ENCODE assay signal across 23 cellular contexts in the genomic region with DNA sequence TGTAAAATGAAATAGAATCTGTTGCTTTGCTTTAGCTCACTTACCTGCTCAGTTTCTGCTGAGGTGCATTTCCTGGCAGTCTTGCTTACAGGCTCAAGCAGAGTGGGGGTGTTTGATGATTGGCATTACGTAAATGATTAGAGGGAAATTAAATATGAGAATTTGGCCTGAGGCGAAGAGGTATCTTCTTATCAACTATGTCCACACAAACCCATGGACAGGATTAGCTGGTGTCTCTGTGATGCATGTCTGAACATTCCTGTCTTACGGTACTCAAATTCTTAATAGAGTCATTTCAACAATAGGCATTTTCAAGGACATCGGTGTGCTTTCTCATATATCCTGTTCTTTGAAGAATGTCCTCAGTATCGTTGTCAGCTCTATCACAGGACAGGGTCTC.
"Had no signal": no experiment of that assay in that cellular context is flagged by ENCODE, and none has a peak within 500 bp of the region (broad histone marks: within the 10 kb centered on the region; RNA-seq: fewer than 3 reads in every experiment).

No MANE protein-coding gene starts in this region.

- H3K9me3 ChIP-seq: left ventricle myocardium inferior, mucosa of descending colon, spleen, thyroid gland, upper lobe of right lung had no signal

- H3K4me3 ChIP-seq: left ventricle myocardium inferior, lung, mucosa of descending colon, spleen, thyroid gland, upper lobe of right lung had no signal

- DNase-seq: activated CD4-positive, alpha-beta memory T cell treated with anti-CD3 and anti-CD28 coated beads for 36 hours; activated CD4-positive, alpha-beta T cell treated with anti-CD3 and anti-CD28 coated beads for 4 hours; activated CD4-positive, CD25-positive, alpha-beta regulatory T cell; activated CD8-positive, alpha-beta memory T cell treated with anti-CD3 and anti-CD28 coated beads, Interleukin-2, amount 50 U/mL, for 4 hours; activated effector memory CD4-positive, alpha-beta T cell treated with anti-CD3 and anti-CD28 coated beads, Interleukin-2, amount 50 U/mL, for 16 hours; activated naive CD4-positive, alpha-beta T cell treated with anti-CD3 and anti-CD28 coated beads for 36 hours; activated naive CD8-positive, alpha-beta T cell treated with anti-CD3 and anti-CD28 coated beads, Interleukin-2, amount 10 ng/mL, durations not matched to agents 7 days and 5 days; activated T-cell treated with anti-CD3 and anti-CD28 coated beads, Interleukin-2, amount 50 U/mL, for 1 hour; amniotic stem cell; dermis blood vessel endothelial cell; effector CD8-positive, alpha-beta T cell; glutamatergic neuron; islet precursor cell; left ventricle myocardium inferior; mesendoderm; mucosa of descending colon; right cardiac atrium; spleen; T-cell; thyroid gland; upper lobe of right lung had no signal

- H3K27ac ChIP-seq: left ventricle myocardium inferior, spleen, thyroid gland, upper lobe of right lung had no signal

- ATAC-seq: mucosa of descending colon; natural killer cell treated with Interleukin-12 subunit alpha and Interleukin-12 subunit beta and Interleukin-15 and Interleukin-18, amount 100 ng/mL, for 72 hours; right cardiac atrium; T-cell; upper lobe of right lung had no signal

- H3K27me3 ChIP-seq: spleen, thyroid gland, upper lobe of right lung had no signal
